In genomic region chr17:77840156-77840555, GRCh38 we compare ENCODE assay signal across 1 cellular context.
TF ChIP-seq lines count a peak whose summit lies in the region.

No MANE protein-coding gene starts in this region.

TF ChIP-seq in WTC11, 78 proteins besides CTCF, POLR2A, EP300 and RAD21 (continued from another document):
- TF ChIP-seq, protein P1, sequence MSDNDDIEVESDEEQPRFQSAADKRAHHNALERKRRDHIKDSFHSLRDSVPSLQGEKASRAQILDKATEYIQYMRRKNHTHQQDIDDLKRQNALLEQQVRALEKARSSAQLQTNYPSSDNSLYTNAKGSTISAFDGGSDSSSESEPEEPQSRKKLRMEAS (CRISPR knock-in tag; IDR thresholded peaks at IDR 0.05), result no peak
- no peak for TF ChIP-seq PRRX2 (CRISPR knock-in tag; IDR thresholded peaks at IDR 0.05)
